ENCODE assay signal across 2 cellular contexts in genomic region chr13:63481334-63481733, GRCh38.
A peak's percentile ranks its signal among the peaks of the same experiment; 100 is the strongest.
TF ChIP-seq lines count a peak whose summit lies in the region.

No MANE protein-coding gene starts in this region.

TF ChIP-seq in IMR-90, 13 proteins besides CTCF, POLR2A, EP300 and RAD21 (continued from another document):
- TF ChIP-seq RFX5 (IDR thresholded peaks at IDR 0.05; ENCODE audit: low read depth, low read length), result no peak

TF ChIP-seq in SK-N-SH, 30 proteins besides CTCF, POLR2A, EP300 and RAD21 (continued from another document):
- TF ChIP-seq ZBTB33 (IDR thresholded peaks at IDR 0.05; ENCODE audit: borderline replicate concordance, low read depth) (no peak), RXRA (IDR thresholded peaks at IDR 0.05; ENCODE audit: borderline replicate concordance, low read depth) (no peak), MAX (IDR thresholded peaks at IDR 0.05; ENCODE audit: low read depth) (no peak), JUND (IDR thresholded peaks at IDR 0.05) (no peak), YY1 (IDR thresholded peaks at IDR 0.05; ENCODE audit: low read depth) (no peak), ELF1 (IDR thresholded peaks at IDR 0.05) (no peak), USF1 (IDR thresholded peaks at IDR 0.05; ENCODE audit: borderline replicate concordance, low read depth) (no peak), CHD2 (IDR thresholded peaks at IDR 0.05; ENCODE audit: low read length, partially characterized antibody) (no peak), TEAD4 (IDR thresholded peaks at IDR 0.05; ENCODE audit: borderline replicate concordance, insufficient read depth) (no peak), NRF1 (IDR thresholded peaks at IDR 0.05; ENCODE audit: low read depth, low read length) (no peak), GABPA (IDR thresholded peaks at IDR 0.05; ENCODE audit: low read depth) (no peak), PBX3 (IDR thresholded peaks at IDR 0.05) (peak; percentile 27; the same call in 1 of the 2 replicates), REST (IDR thresholded peaks at IDR 0.05; ENCODE audit: low read depth, low read length) (no peak), NFIC (IDR thresholded peaks at IDR 0.05; ENCODE audit: borderline replicate concordance) (peak; percentile 14; the same call in 1 of the 2 replicates), USF2 (IDR thresholded peaks at IDR 0.05; ENCODE audit: borderline replicate concordance, low read depth, low read length) (no peak), RCOR1 (IDR thresholded peaks at IDR 0.05; ENCODE audit: low read length) (peak; percentile 67), GATA2 (CRISPR knock-in tag; IDR thresholded peaks at IDR 0.05) (no peak)
